In the genomic region with DNA sequence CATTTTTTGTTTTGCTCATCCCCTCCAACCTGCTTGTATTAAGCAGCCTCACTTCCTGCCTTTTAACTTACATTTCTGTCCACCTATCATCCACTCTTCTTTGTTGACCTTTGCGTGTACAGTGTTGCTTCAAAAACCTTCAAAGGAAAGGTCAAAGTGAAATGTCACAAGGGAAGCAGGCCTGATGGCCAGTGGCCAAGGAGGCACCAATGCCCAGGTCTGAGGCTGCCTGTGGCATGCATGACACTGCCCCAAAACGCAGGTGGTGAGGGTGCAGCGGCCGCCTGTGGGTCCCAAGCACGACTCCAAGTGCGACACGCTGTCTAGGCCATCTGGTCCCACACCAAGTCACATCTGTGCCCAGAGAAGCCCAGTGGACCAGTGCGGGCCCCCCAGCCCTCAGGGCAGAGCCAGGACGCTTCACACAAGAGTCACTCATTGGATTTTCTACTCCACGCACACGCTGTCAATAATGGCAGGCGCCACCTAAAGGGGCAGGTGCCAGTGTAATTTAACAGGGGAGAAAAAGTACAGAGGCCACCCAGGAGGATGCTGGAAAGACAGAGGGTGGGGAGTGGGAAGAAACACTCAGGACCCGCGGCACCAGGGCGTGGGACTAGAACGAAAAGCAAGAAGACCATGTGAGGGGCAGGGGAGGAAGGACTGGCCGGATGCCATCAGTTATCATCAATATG, we compare ENCODE assay signal across 13 cellular contexts. TPM values are rescaled to one million over a fixed set of nuclear protein-coding genes. Genes with fewer than 3 reads are reported as not detected.
DNase-seq lines count a peak whose midpoint lies in the region; ATAC-seq and TF ChIP-seq lines count a peak whose summit lies in the region.
"Had no signal": no experiment of that assay in that cellular context is flagged by ENCODE, and none has a peak within 500 bp of the region (broad histone marks: within the 10 kb centered on the region; RNA-seq: fewer than 3 reads in every experiment).

No MANE protein-coding gene starts in this region.

- ATAC-seq in activated naive CD4-positive, alpha-beta T cell treated with anti-CD3 and anti-CD28 coated beads, Interleukin-2, amount 50 U/mL, for 72 hours: no peak
- no peak for ATAC-seq in WTC11
- ATAC-seq in stimulated activated memory B cell treated with anti-CD40 and anti-IgM and Interleukin-4, amounts not matched to agents 10 μg/mL and 1 μg/mL and 100 μg/mL, for 72 hours: peak; percentile 27

- H3K36me3 Mint-ChIP-seq in activated naive CD4-positive, alpha-beta T cell treated with anti-CD3 and anti-CD28 coated beads, Interleukin-2, amount 50 U/mL, for 72 hours: no peaks in the 10 kb centered on the region
- H3K36me3 Mint-ChIP-seq in WTC11: peaks cover 3% of the 10 kb centered on the region
- H3K36me3 Mint-ChIP-seq in stimulated activated memory B cell treated with anti-CD40 and anti-IgM and Interleukin-4, amounts not matched to agents 10 μg/mL and 1 μg/mL and 100 μg/mL, for 72 hours: peaks cover 7% of the 10 kb centered on the region

- peak overlapping the region; percentile 86 to 92 for H3K27ac Mint-ChIP-seq in activated naive CD4-positive, alpha-beta T cell treated with anti-CD3 and anti-CD28 coated beads, Interleukin-2, amount 50 U/mL, for 72 hours
- H3K27ac Mint-ChIP-seq in WTC11: peak overlapping the region; percentile 47; the same call in 1 of the 2 replicates
- no peak overlapping the region for H3K27ac Mint-ChIP-seq in stimulated activated memory B cell treated with anti-CD40 and anti-IgM and Interleukin-4, amounts not matched to agents 10 μg/mL and 1 μg/mL and 100 μg/mL, for 72 hours

- H3K4me1 Mint-ChIP-seq in WTC11: peaks cover 59% of the 10 kb centered on the region
- H3K4me1 Mint-ChIP-seq in stimulated activated memory B cell treated with anti-CD40 and anti-IgM and Interleukin-4, amounts not matched to agents 10 μg/mL and 1 μg/mL and 100 μg/mL, for 72 hours: peaks cover 53% of the 10 kb centered on the region

- H3K4me3 Mint-ChIP-seq in WTC11: no peak overlapping the region
- no peak overlapping the region for H3K4me3 Mint-ChIP-seq in stimulated activated memory B cell treated with anti-CD40 and anti-IgM and Interleukin-4, amounts not matched to agents 10 μg/mL and 1 μg/mL and 100 μg/mL, for 72 hours
- H3K4me3 Mint-ChIP-seq: CD4-positive, alpha-beta memory T cell had no signal

- no peak for DNase-seq in activated naive CD4-positive, alpha-beta T cell treated with anti-CD3 and anti-CD28 coated beads, Interleukin-2, amount 50 U/mL, for 72 hours (ENCODE audit: low spot score in 2 of 2)
- no peak for DNase-seq in activated naive CD4-positive, alpha-beta T cell (lab: John Stamatoyannopoulos, UW)
- DNase-seq in WTC11 (ENCODE audit: low spot score) (no peak), islet precursor cell (peak; percentile 32), AG08395 (ENCODE audit: low spot score) (no peak), NCI-H146 (lab: John Stamatoyannopoulos, UW) (no peak)
- DNase-seq in activated CD4-positive, alpha-beta T cell treated with anti-CD3 and anti-CD28 coated beads for 1 hour: no peak
- DNase-seq: CD4-positive, alpha-beta memory T cell; KG1; NCI-H1092 treated with DMSO at 0.1 percent for 48 hours; NCI-H1694 treated with DMSO at 0.1 percent for 48 hours; SJCRH30 had no signal

- H3K9me3 Mint-ChIP-seq in activated naive CD4-positive, alpha-beta T cell treated with anti-CD3 and anti-CD28 coated beads, Interleukin-2, amount 50 U/mL, for 72 hours: no peaks in the 10 kb centered on the region
- H3K9me3 Mint-ChIP-seq in WTC11: peaks cover 8% of the 10 kb centered on the region; the same call in 1 of the 2 replicates
- H3K9me3 Mint-ChIP-seq in stimulated activated memory B cell treated with anti-CD40 and anti-IgM and Interleukin-4, amounts not matched to agents 10 μg/mL and 1 μg/mL and 100 μg/mL, for 72 hours: no peaks in the 10 kb centered on the region
- H3K9me3 Mint-ChIP-seq: CD4-positive, alpha-beta memory T cell had no signal

- TF ChIP-seq CTCF in WTC11 (IDR thresholded peaks at IDR 0.05): no peak

- CTCF ChIA-PET in WTC11 (lab: Charles Lee): no interaction called here

- POLR2A ChIA-PET in WTC11 (lab: Charles Lee): no interaction called here

- no peaks in the 10 kb centered on the region for H3K27me3 Mint-ChIP-seq in WTC11 (ENCODE audit: low read depth)
- H3K27me3 Mint-ChIP-seq in stimulated activated memory B cell treated with anti-CD40 and anti-IgM and Interleukin-4, amounts not matched to agents 10 μg/mL and 1 μg/mL and 100 μg/mL, for 72 hours: no peaks in the 10 kb centered on the region
- H3K27me3 Mint-ChIP-seq: CD4-positive, alpha-beta memory T cell had no signal

TF ChIP-seq in WTC11, 78 proteins besides CTCF, POLR2A, EP300 and RAD21:
- TF ChIP-seq FOXJ3 (CRISPR knock-in tag; IDR thresholded peaks at IDR 0.05; ENCODE audit: borderline replicate concordance) (no peak), TEAD1 (CRISPR knock-in tag; IDR thresholded peaks at IDR 0.05) (no peak), ZNF423 (CRISPR knock-in tag; IDR thresholded peaks at IDR 0.05) (no peak), ESRRA (CRISPR knock-in tag; IDR thresholded peaks at IDR 0.05; ENCODE audit: borderline replicate concordance) (no peak), CREM (CRISPR knock-in tag; IDR thresholded peaks at IDR 0.05) (no peak)
- TF ChIP-seq, protein P1, sequence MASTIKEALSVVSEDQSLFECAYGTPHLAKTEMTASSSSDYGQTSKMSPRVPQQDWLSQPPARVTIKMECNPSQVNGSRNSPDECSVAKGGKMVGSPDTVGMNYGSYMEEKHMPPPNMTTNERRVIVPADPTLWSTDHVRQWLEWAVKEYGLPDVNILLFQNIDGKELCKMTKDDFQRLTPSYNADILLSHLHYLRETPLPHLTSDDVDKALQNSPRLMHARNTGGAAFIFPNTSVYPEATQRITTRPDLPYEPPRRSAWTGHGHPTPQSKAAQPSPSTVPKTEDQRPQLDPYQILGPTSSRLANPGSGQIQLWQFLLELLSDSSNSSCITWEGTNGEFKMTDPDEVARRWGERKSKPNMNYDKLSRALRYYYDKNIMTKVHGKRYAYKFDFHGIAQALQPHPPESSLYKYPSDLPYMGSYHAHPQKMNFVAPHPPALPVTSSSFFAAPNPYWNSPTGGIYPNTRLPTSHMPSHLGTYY (CRISPR knock-in tag; IDR thresholded peaks at IDR 0.05): no peak
- TF ChIP-seq, protein P2, sequence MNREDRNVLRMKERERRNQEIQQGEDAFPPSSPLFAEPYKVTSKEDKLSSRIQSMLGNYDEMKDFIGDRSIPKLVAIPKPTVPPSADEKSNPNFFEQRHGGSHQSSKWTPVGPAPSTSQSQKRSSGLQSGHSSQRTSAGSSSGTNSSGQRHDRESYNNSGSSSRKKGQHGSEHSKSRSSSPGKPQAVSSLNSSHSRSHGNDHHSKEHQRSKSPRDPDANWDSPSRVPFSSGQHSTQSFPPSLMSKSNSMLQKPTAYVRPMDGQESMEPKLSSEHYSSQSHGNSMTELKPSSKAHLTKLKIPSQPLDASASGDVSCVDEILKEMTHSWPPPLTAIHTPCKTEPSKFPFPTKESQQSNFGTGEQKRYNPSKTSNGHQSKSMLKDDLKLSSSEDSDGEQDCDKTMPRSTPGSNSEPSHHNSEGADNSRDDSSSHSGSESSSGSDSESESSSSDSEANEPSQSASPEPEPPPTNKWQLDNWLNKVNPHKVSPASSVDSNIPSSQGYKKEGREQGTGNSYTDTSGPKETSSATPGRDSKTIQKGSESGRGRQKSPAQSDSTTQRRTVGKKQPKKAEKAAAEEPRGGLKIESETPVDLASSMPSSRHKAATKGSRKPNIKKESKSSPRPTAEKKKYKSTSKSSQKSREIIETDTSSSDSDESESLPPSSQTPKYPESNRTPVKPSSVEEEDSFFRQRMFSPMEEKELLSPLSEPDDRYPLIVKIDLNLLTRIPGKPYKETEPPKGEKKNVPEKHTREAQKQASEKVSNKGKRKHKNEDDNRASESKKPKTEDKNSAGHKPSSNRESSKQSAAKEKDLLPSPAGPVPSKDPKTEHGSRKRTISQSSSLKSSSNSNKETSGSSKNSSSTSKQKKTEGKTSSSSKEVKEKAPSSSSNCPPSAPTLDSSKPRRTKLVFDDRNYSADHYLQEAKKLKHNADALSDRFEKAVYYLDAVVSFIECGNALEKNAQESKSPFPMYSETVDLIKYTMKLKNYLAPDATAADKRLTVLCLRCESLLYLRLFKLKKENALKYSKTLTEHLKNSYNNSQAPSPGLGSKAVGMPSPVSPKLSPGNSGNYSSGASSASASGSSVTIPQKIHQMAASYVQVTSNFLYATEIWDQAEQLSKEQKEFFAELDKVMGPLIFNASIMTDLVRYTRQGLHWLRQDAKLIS (CRISPR knock-in tag; IDR thresholded peaks at IDR 0.05; ENCODE audit: borderline replicate concordance): no peak
- TF ChIP-seq, protein P3, sequence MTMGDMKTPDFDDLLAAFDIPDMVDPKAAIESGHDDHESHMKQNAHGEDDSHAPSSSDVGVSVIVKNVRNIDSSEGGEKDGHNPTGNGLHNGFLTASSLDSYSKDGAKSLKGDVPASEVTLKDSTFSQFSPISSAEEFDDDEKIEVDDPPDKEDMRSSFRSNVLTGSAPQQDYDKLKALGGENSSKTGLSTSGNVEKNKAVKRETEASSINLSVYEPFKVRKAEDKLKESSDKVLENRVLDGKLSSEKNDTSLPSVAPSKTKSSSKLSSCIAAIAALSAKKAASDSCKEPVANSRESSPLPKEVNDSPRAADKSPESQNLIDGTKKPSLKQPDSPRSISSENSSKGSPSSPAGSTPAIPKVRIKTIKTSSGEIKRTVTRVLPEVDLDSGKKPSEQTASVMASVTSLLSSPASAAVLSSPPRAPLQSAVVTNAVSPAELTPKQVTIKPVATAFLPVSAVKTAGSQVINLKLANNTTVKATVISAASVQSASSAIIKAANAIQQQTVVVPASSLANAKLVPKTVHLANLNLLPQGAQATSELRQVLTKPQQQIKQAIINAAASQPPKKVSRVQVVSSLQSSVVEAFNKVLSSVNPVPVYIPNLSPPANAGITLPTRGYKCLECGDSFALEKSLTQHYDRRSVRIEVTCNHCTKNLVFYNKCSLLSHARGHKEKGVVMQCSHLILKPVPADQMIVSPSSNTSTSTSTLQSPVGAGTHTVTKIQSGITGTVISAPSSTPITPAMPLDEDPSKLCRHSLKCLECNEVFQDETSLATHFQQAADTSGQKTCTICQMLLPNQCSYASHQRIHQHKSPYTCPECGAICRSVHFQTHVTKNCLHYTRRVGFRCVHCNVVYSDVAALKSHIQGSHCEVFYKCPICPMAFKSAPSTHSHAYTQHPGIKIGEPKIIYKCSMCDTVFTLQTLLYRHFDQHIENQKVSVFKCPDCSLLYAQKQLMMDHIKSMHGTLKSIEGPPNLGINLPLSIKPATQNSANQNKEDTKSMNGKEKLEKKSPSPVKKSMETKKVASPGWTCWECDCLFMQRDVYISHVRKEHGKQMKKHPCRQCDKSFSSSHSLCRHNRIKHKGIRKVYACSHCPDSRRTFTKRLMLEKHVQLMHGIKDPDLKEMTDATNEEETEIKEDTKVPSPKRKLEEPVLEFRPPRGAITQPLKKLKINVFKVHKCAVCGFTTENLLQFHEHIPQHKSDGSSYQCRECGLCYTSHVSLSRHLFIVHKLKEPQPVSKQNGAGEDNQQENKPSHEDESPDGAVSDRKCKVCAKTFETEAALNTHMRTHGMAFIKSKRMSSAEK (CRISPR knock-in tag; IDR thresholded peaks at IDR 0.05; ENCODE audit: borderline replicate concordance): no peak

RNA-seq across cellular contexts. Expression of a gene that starts 23.5 kb away (rescaled TPM):
- total RNA-seq in activated naive CD4-positive, alpha-beta T cell treated with anti-CD3 and anti-CD28 coated beads, Interleukin-2, amount 50 U/mL, for 72 hours: 10 to 100 TPM; 63.8 to 92.7 TPM
- total RNA-seq in WTC11 (2021): 67.0 to 84.5 TPM (median 68.9 TPM) in 3 replicates
